Comparison of ENCODE assay signal across 33 cellular contexts in genomic region chr15:79292011-79292410, GRCh38. TPM values are rescaled to one million over a fixed set of nuclear protein-coding genes. Genes with fewer than 3 reads are reported as not detected.
"Had no signal": no experiment of that assay in that cellular context is flagged by ENCODE, and none has a peak within 500 bp of the region (broad histone marks: within the 10 kb centered on the region; RNA-seq: fewer than 3 reads in every experiment).

No MANE protein-coding gene starts in this region.

- H3K27me3 ChIP-seq: body of pancreas, brain microvascular endothelial cell, breast epithelium had no signal

- H3K27ac ChIP-seq: adrenal gland, body of pancreas, brain microvascular endothelial cell, breast epithelium, VCaP had no signal

- H3K9me3 ChIP-seq: adrenal gland, body of pancreas, breast epithelium had no signal

- H3K36me3 ChIP-seq: adrenal gland, brain microvascular endothelial cell, breast epithelium had no signal

- H3K4me1 ChIP-seq: adrenal gland, body of pancreas, breast epithelium had no signal

- DNase-seq: activated B cell treated with CpG ODN at 0.5 μM for 24 hours; activated CD4-positive, alpha-beta memory T cell treated with anti-CD3 and anti-CD28 coated beads for 36 hours; activated CD4-positive, alpha-beta T cell treated with anti-CD3 and anti-CD28 coated beads for 4 hours; activated CD4-positive, alpha-beta T cell treated with anti-CD3 and anti-CD28 coated beads, Interleukin-2, amount 10 ng/mL, durations not matched to agents 7 days and 5 days; activated CD4-positive, alpha-beta T cell treated with anti-CD3 and anti-CD28 coated beads, Interleukin-2, amount 50 U/mL, for 4 hours; activated CD4-positive, CD25-positive, alpha-beta regulatory T cell treated with anti-CD3 and anti-CD28 coated beads, Interleukin-2, amount 50 U/mL, for 72 hours; activated CD8-positive, alpha-beta memory T cell treated with anti-CD3 and anti-CD28 coated beads, Interleukin-2, amount 50 U/mL, for 4 hours; activated CD8-positive, alpha-beta T cell treated with anti-CD3 and anti-CD28 coated beads for 36 hours; activated effector memory CD4-positive, alpha-beta T cell treated with anti-CD3 and anti-CD28 coated beads, Interleukin-2, amount 50 U/mL, for 16 hours; activated gamma-delta T cell treated with Interleukin-2 at 50 U/mL for 16 hours; activated naive CD4-positive, alpha-beta T cell; activated naive CD4-positive, alpha-beta T cell treated with anti-CD3 and anti-CD28 coated beads for 36 hours; activated naive CD4-positive, alpha-beta T cell treated with anti-CD3 and anti-CD28 coated beads, Interleukin-2, amount 50 U/mL, for 16 hours; activated naive CD8-positive, alpha-beta T cell treated with anti-CD3 and anti-CD28 coated beads for 36 hours; activated T-cell treated with anti-CD3 and anti-CD28 coated beads for 4 hours; activated T-cell treated with anti-CD3 and anti-CD28 coated beads, Interleukin-2, amount 50 U/mL, for 1 hour; activated T-cell treated with anti-CD3 and anti-CD28 coated beads, Interleukin-2, amount 50 U/mL, for 4 hours; activated T-cell treated with anti-CD3 and anti-CD28 coated beads, Interleukin-2, amount 50 U/mL, for 72 hours; adrenal gland; amniotic stem cell; aorta; body of pancreas; brain microvascular endothelial cell; central memory CD4-positive, alpha-beta T cell; T-helper 1 cell; T-helper 2 cell; T-helper 9 cell had no signal

- H3K4me3 ChIP-seq: adrenal gland, body of pancreas, breast epithelium had no signal

RNA-seq across cellular contexts. Expression of gene ANKRD34C, which starts 9.5 kb away (rescaled TPM):
- total RNA-seq: activated B cell treated with CpG ODN at 0.5 μM for 24 hours; activated CD4-positive, alpha-beta memory T cell treated with anti-CD3 and anti-CD28 coated beads for 36 hours; activated CD4-positive, alpha-beta T cell treated with anti-CD3 and anti-CD28 coated beads, Interleukin-2, amount 10 ng/mL, durations not matched to agents 7 days and 5 days; activated CD8-positive, alpha-beta memory T cell treated with anti-CD3 and anti-CD28 coated beads for 36 hours; activated CD8-positive, alpha-beta T cell treated with anti-CD3 and anti-CD28 coated beads for 36 hours; activated naive CD4-positive, alpha-beta T cell treated with anti-CD3 and anti-CD28 coated beads for 36 hours; activated naive CD4-positive, alpha-beta T cell treated with anti-CD3 and anti-CD28 coated beads, Interleukin-2, amount 50 U/mL, for 72 hours; activated naive CD8-positive, alpha-beta T cell treated with anti-CD3 and anti-CD28 coated beads for 36 hours; activated T-cell treated with anti-CD3 and anti-CD28 coated beads, Interleukin-2, amount 50 U/mL, for 4 hours; activated T-cell treated with anti-CD3 and anti-CD28 coated beads, Interleukin-2, amount 50 U/mL, for 72 hours; activated T-helper 1 cell treated with anti-CD3 and anti-CD28 coated beads, Interleukin-12 subunit alpha, Interleukin-12 subunit beta, Interleukin-2, Interleukin-4 antibody, amounts not matched to agents 30 ng/mL and 10 ng/mL and 1 ng/mL, durations not matched to agents 14 hours and 24 hours and 36 hours; activated T-helper 17 cell treated with anti-CD3 and anti-CD28 coated beads, Interleukin-2, amount 50 U/mL, for 72 hours; breast epithelium had no signal
- polyA plus RNA-seq: aorta had no signal
